In genomic region chr1:45802343-45803298, GRCh38 we compare ENCODE assay signal across 8 cellular contexts. TPM values are rescaled to one million over a fixed set of nuclear protein-coding genes. Genes with fewer than 3 reads are reported as not detected.
DNase-seq lines count a peak whose midpoint lies in the region; ATAC-seq and TF ChIP-seq lines count a peak whose summit lies in the region.

No MANE protein-coding gene starts in this region.

- H3K79me2 ChIP-seq in GM23338 (replicated peaks; ENCODE audit: insufficient read depth): peaks cover 37% of the 10 kb centered on the region
- H3K79me2 ChIP-seq in fibroblast of lung (ENCODE audit: control insufficient read depth, insufficient read depth, low read length): peaks cover 27% of the 10 kb centered on the region

- H3K36me3 ChIP-seq in GM23338 (ENCODE audit: insufficient read depth) (no peaks in the 10 kb centered on the region; the same call in 1 of the 2 replicates), fibroblast of lung (ENCODE audit: control insufficient read depth, insufficient read depth, low read length) (no peaks in the 10 kb centered on the region), muscle layer of colon (ENCODE audit: insufficient read depth, low read length) (no peaks in the 10 kb centered on the region), urinary bladder (ENCODE audit: insufficient read depth) (no peaks in the 10 kb centered on the region)

- H3K27me3 Mint-ChIP-seq in GM23338 (ENCODE audit: insufficient read depth, low read depth, poor library complexity) (peaks cover 17% of the 10 kb centered on the region), WTC11 (ENCODE audit: low read depth) (no peaks in the 10 kb centered on the region)

- no peaks in the 10 kb centered on the region for H3K9me3 Mint-ChIP-seq in GM23338
- H3K9me3 Mint-ChIP-seq in WTC11: no peaks in the 10 kb centered on the region

- H3K27ac ChIP-seq in GM23338 (ENCODE audit: low read depth): peak overlapping the region; percentile 56; the same call in 1 of the 2 replicates
- H3K27ac ChIP-seq in fibroblast of lung (ENCODE audit: insufficient read depth, low read length): peak overlapping the region; percentile 88
- peak overlapping the region; percentile 79 for H3K27ac ChIP-seq in muscle layer of colon (ENCODE audit: low read depth, low read length)
- H3K27ac ChIP-seq in urinary bladder (ENCODE audit: low read depth): peak overlapping the region; percentile 44

- peak overlapping the region; percentile 94 for H3K4me3 ChIP-seq in GM23338
- H3K4me3 ChIP-seq in fibroblast of lung (replicated peaks in 1 of 4; ENCODE audit: control extremely low read depth in 1 of 4, insufficient read depth in 1 of 4, low read depth in 3 of 4, low read length in 4 of 4): peak overlapping the region; percentile 47 to 82 (median 58)
- peak overlapping the region; percentile 31 to 44 for H3K4me3 ChIP-seq in muscle layer of colon (ENCODE audit: low read depth in 1 of 2, low read length in 2 of 2)
- H3K4me3 ChIP-seq in urinary bladder (ENCODE audit: low read depth, low read length): peak overlapping the region; percentile 52

- peak overlapping the region; percentile 21 for H3K9ac ChIP-seq in fibroblast of lung (ENCODE audit: insufficient read depth, low read length)
- H3K9ac ChIP-seq in muscle layer of colon (ENCODE audit: low read length): no peak overlapping the region

- H3K4me1 ChIP-seq in GM23338 (ENCODE audit: insufficient read depth) (peaks cover 23% of the 10 kb centered on the region), fibroblast of lung (ENCODE audit: control insufficient read depth, extremely low read depth, insufficient read depth, low read length) (peaks cover 8% of the 10 kb centered on the region), muscle layer of colon (ENCODE audit: insufficient read depth, low read length) (peaks cover 20% of the 10 kb centered on the region), urinary bladder (ENCODE audit: insufficient read depth) (no peaks in the 10 kb centered on the region)

- WGBS in urinary bladder: 26% methylated on average over 11 of the region's 11 CpGs

- H3K9me3 ChIP-seq in fibroblast of lung (ENCODE audit: control insufficient read depth, insufficient read depth, low read depth, low read length): no peaks in the 10 kb centered on the region
- H3K9me3 ChIP-seq in muscle layer of colon (ENCODE audit: low read length): no peaks in the 10 kb centered on the region

- H3K9me2 ChIP-seq in GM23338 (ENCODE audit: insufficient read depth): no peaks in the 10 kb centered on the region

- H2AFZ ChIP-seq in GM23338: peak overlapping the region; percentile 98
- peak overlapping the region; percentile 63 for H2AFZ ChIP-seq in fibroblast of lung (ENCODE audit: low read length)

- H3K4me1 Mint-ChIP-seq in GM23338 (peaks cover 20% of the 10 kb centered on the region), WTC11 (peaks cover 31% of the 10 kb centered on the region)

- POLR2A ChIA-PET in WTC11 (lab: Charles Lee): interaction anchor here (0.6 to 1.0 kb wide), 5 partner anchors 20 to 236 kb away, joined by 3 to 4 read pairs (median 3); no protein-coding TSS in a partner anchor

- H3K27ac Mint-ChIP-seq in GM23338: peak overlapping the region; percentile 79
- H3K27ac Mint-ChIP-seq in WTC11: peak overlapping the region; percentile 89

- H3K27me3 ChIP-seq in GM23338 (ENCODE audit: insufficient read depth) (no peaks in the 10 kb centered on the region), fibroblast of lung (ENCODE audit: control insufficient read depth, insufficient read depth, low read length) (no peaks in the 10 kb centered on the region), muscle layer of colon (ENCODE audit: control insufficient read depth in 1 of 2, insufficient read depth in 2 of 2, low read length in 2 of 2) (no peaks in the 10 kb centered on the region)

- peaks cover 13% of the 10 kb centered on the region for H3K36me3 Mint-ChIP-seq in GM23338 (ENCODE audit: low read depth)
- peaks cover 10% of the 10 kb centered on the region for H3K36me3 Mint-ChIP-seq in WTC11

- peaks cover 11% of the 10 kb centered on the region for H3F3A ChIP-seq in GM23338 (replicated peaks; ENCODE audit: low read depth)

- ATAC-seq in GM23338 (peak; percentile 66), WTC11 (peak; percentile 57)

- H4K20me1 ChIP-seq in GM23338 (replicated peaks; ENCODE audit: insufficient read depth): no peaks in the 10 kb centered on the region; the same call in 1 of the 2 replicates
- no peaks in the 10 kb centered on the region for H4K20me1 ChIP-seq in fibroblast of lung (ENCODE audit: control insufficient read depth, extremely low read depth, insufficient read depth, low read length)

- H3K4me3 Mint-ChIP-seq in GM23338: peak overlapping the region; percentile 80
- peak overlapping the region; percentile 76 for H3K4me3 Mint-ChIP-seq in WTC11

- peak; percentile 78 for DNase-seq in COLO829 (ENCODE audit: low spot score)
- DNase-seq in GM23338 (ENCODE audit: low spot score): peak; percentile 58
- DNase-seq in NCI-H2196 (lab: John Stamatoyannopoulos, UW; ENCODE audit: unreplicated experiment): peak; percentile 72
- DNase-seq in WTC11 (ENCODE audit: low spot score): peak; percentile 40
- DNase-seq in fibroblast of lung (ENCODE audit: low read depth in 2 of 2): peak; percentile 98 to 99
- no peak for DNase-seq in NCI-H128 (lab: John Stamatoyannopoulos, UW; ENCODE audit: unreplicated experiment)

- H3K4me2 ChIP-seq in GM23338 (peak overlapping the region; percentile 91), fibroblast of lung (ENCODE audit: extremely low read depth, insufficient read depth, low read length) (peak overlapping the region; percentile 94)

- CTCF ChIA-PET in WTC11 (lab: Charles Lee): interaction anchor here (0.6 kb wide), 1 partner anchor 119 kb away, joined by 4 read pairs; no protein-coding TSS in a partner anchor

- TF ChIP-seq CTCF in GM23338 (conservative IDR thresholded peaks at IDR 0.05; ENCODE audit: low read depth in 2 of 2) (no peak), WTC11 (IDR thresholded peaks at IDR 0.05) (no peak), fibroblast of lung (conservative IDR thresholded peaks at IDR 0.05 in 1 of 2, IDR thresholded peaks at IDR 0.05 in 1 of 2; ENCODE audit: low read depth in 1 of 2, low read length in 2 of 2) (no peak)

TF ChIP-seq in GM23338, 12 proteins besides CTCF, POLR2A, EP300 and RAD21 (continues in another document):
- no peak for TF ChIP-seq EZH2 (IDR thresholded peaks at IDR 0.05; ENCODE audit: low read depth, unreplicated experiment)
- TF ChIP-seq STAT1 (IDR thresholded peaks at IDR 0.05; ENCODE audit: unreplicated experiment): no peak

TF ChIP-seq in WTC11, 78 proteins besides CTCF, POLR2A, EP300 and RAD21:
- no peak for TF ChIP-seq ZNF671 (CRISPR knock-in tag; IDR thresholded peaks at IDR 0.05)
- TF ChIP-seq ZNF121 (CRISPR knock-in tag; IDR thresholded peaks at IDR 0.05): no peak
- TF ChIP-seq, protein P1, sequence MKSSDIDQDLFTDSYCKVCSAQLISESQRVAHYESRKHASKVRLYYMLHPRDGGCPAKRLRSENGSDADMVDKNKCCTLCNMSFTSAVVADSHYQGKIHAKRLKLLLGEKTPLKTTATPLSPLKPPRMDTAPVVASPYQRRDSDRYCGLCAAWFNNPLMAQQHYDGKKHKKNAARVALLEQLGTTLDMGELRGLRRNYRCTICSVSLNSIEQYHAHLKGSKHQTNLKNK (CRISPR knock-in tag; IDR thresholded peaks at IDR 0.05): no peak
- no peak for TF ChIP-seq CREM (CRISPR knock-in tag; IDR thresholded peaks at IDR 0.05)

RNA-seq across cellular contexts. Expression of gene MAST2, which starts 0.8 kb away (rescaled TPM):
- 20.7 and 57.7 TPM in 2 replicates for total RNA-seq in GM23338 (2014; rRNA removed; shearing (Covaris generic))
- polyA plus RNA-seq in GM23338 (2016; fragmentation: Nextera tagmentation; extraction: Ambion mirVana) (9.3 and 11.5 TPM in 2 replicates), fibroblast of lung (17.5 and 24.1 TPM in 2 replicates), urinary bladder (53.0 TPM)
- total RNA-seq in WTC11 (2021) (27.8 to 37.2 TPM (median 30.7 TPM) in 3 replicates), fibroblast of lung (17.5 and 24.9 TPM in 2 replicates), urinary bladder (40.0 TPM)
- 16.3 and 21.0 TPM in 2 replicates for polyA plus RNA-seq in fibroblast of lung (2012)
- polyA minus RNA-seq in fibroblast of lung (ENCODE audit: low replicate concordance): 42.1 and 45.3 TPM in 2 replicates

RNA-seq across cellular contexts. Expression of gene IPP, which starts 52.2 kb away (rescaled TPM):
- 1.8 and 3.7 TPM in 2 replicates for total RNA-seq in GM23338 (2014; rRNA removed; shearing (Covaris generic))
- polyA plus RNA-seq in GM23338 (2016; fragmentation: Nextera tagmentation; extraction: Ambion mirVana) (2.8 and 4.6 TPM in 2 replicates), fibroblast of lung (9.9 and 11.0 TPM in 2 replicates), urinary bladder (7.6 TPM)
- total RNA-seq in WTC11 (2021) (6.3 to 8.3 TPM (median 7.4 TPM) in 3 replicates), fibroblast of lung (10.3 and 15.2 TPM in 2 replicates), urinary bladder (19.0 TPM)
- 10.3 and 11.6 TPM in 2 replicates for polyA plus RNA-seq in fibroblast of lung (2012)
- 2.2 and 2.9 TPM in 2 replicates for polyA minus RNA-seq in fibroblast of lung (ENCODE audit: low replicate concordance)

Comparison
In these comparisons a context has a peak if more than half of its experiments do, and no peak if none do; other contexts are left out.
1. H3K4me3 ChIP-seq: peak in every context shown above with its lines; median percentile 94 in GM23338; 58 in fibroblast of lung; 52 in urinary bladder; 38 in muscle layer of colon.